In the genomic region with DNA sequence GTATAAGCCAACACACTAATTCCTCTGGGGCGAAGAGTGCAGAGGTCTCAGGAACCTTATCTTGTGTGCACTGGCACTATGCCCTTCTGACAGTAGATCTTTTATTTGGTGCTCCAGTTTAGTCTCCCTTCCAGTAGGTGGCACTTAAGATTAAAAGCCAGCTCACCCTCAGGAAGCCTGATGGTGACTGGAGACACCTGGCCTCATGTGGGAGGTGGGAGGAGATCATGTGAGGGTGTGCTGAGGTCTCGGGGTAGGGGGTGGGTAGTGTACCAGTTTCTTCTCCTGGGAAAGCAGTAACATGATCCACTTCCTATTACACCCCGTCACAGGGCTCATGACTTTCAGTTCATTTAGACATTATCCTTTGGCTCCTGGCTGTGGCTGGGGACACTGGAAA, we compare ENCODE assay signal across 22 cellular contexts.
DNase-seq lines count a peak whose midpoint lies in the region; ATAC-seq, FAIRE-seq and TF ChIP-seq lines count a peak whose summit lies in the region.
"Had no signal": no experiment of that assay in that cellular context is flagged by ENCODE, and none has a peak within 500 bp of the region (broad histone marks: within the 10 kb centered on the region; RNA-seq: fewer than 3 reads in every experiment).

No MANE protein-coding gene starts in this region.

- H3K4me1 ChIP-seq in K562 (replicated peaks in 1 of 2; ENCODE audit: control insufficient read depth in 2 of 2, insufficient read depth in 2 of 2, low read length in 2 of 2): no peaks in the 10 kb centered on the region
- H3K4me1 ChIP-seq in effector memory CD4-positive, alpha-beta T cell (ENCODE audit: control insufficient read depth, insufficient read depth, low read length, poor library complexity, severe bottlenecking): no peaks in the 10 kb centered on the region
- H3K4me1 ChIP-seq: tibial nerve had no signal

- no peaks in the 10 kb centered on the region for H3K4me1 Mint-ChIP-seq in activated T-cell treated with anti-CD3 and anti-CD28 coated beads, Interleukin-2, amount 50 U/mL, for 4 hours (ENCODE audit: low read depth)

- H3K4me3 ChIP-seq in LNCaP clone FGC (ENCODE audit: low read depth, low read length) (no peak overlapping the region), K562 (no peak overlapping the region), retinal pigment epithelial cell (ENCODE audit: low read length) (no peak overlapping the region)
- H3K4me3 ChIP-seq in effector memory CD4-positive, alpha-beta T cell (ENCODE audit: insufficient read depth, low read depth, low read length, poor library complexity, severe bottlenecking): no peak overlapping the region
- H3K4me3 ChIP-seq: coronary artery, ovary, SK-N-MC, tibial nerve had no signal

- TF ChIP-seq CTCF in LNCaP clone FGC (IDR thresholded peaks at IDR 0.05; ENCODE audit: control insufficient read depth, extremely low read depth, insufficient read depth) (peak; percentile 35; the same call in 1 of the 2 replicates), K562 (IDR thresholded peaks at IDR 0.05 in 2 of 3, conservative IDR thresholded peaks at IDR 0.05 in 1 of 3; ENCODE audit: insufficient read depth in 2 of 3, low read depth in 1 of 3, low read length in 3 of 3) (peak in 2 of 3 experiments; percentile 2 to 41; a peak in 2 of 6 replicates), retinal pigment epithelial cell (conservative IDR thresholded peaks at IDR 0.05; ENCODE audit: low read depth, low read length) (no peak)

- H3K9me3 ChIP-seq in K562 (replicated peaks; ENCODE audit: control insufficient read depth, insufficient read depth, low read depth, low read length): no peaks in the 10 kb centered on the region
- H3K9me3 ChIP-seq in effector memory CD4-positive, alpha-beta T cell (ENCODE audit: control insufficient read depth, low read length): no peaks in the 10 kb centered on the region
- H3K9me3 ChIP-seq: ovary had no signal

- no TSS peak for BruUV-seq in K562 (replicated peaks; lab: Mats Ljungman, UMichigan)

- CTCF ChIA-PET in K562 (lab: Yijun Ruan, JAX; ENCODE audit: low intra/inter-chr PET ratio): no interaction called here

- DNase-seq in NCI-H146 (lab: John Stamatoyannopoulos, UW) (peak; percentile 21), NCI-H146 treated with DMSO at 0.1 percent for 48 hours (lab: John Stamatoyannopoulos, UW; ENCODE audit: unreplicated experiment) (no peak), LNCaP clone FGC (ENCODE audit: low read depth) (peak; percentile 6), K562 (ENCODE audit: extremely low read depth in 1 of 4, low spot score in 3 of 4) (peak in 2 of 4 experiments; percentile 10 to 23), retinal pigment epithelial cell (ENCODE audit: low read depth) (peak; percentile 32), NCI-H2029 (lab: John Stamatoyannopoulos, UW) (no peak)
- DNase-seq in activated T-cell treated with anti-CD3 and anti-CD28 coated beads, Interleukin-2, amount 50 U/mL, for 4 hours: no peak
- DNase-seq in effector memory CD4-positive, alpha-beta T cell: no peak
- DNase-seq: 8988T; activated CD4-positive, alpha-beta T cell treated with anti-CD3 and anti-CD28 coated beads for 48 hours; foreskin fibroblast; hippocampal formation; kidney; NCI-H1048; NCI-H526; ovary; stimulated activated naive CD4-positive, alpha-beta T cell; T-helper 9 cell had no signal

- no peaks in the 10 kb centered on the region for H3K9me1 ChIP-seq in K562 (ENCODE audit: control insufficient read depth, insufficient read depth, low read length)

- no peak overlapping the region for H3K4me2 ChIP-seq in K562 (ENCODE audit: insufficient read depth, low read length)

- no peak for TF ChIP-seq EP300 in K562 (IDR thresholded peaks at IDR 0.05; ENCODE audit: low read length)

- H3K36me3 Mint-ChIP-seq in activated T-cell treated with anti-CD3 and anti-CD28 coated beads, Interleukin-2, amount 50 U/mL, for 4 hours (ENCODE audit: insufficient read depth): no peaks in the 10 kb centered on the region

- TF ChIP-seq RAD21 in K562 (CRISPR knock-in tag; conservative IDR thresholded peaks at IDR 0.05 in 1 of 2, IDR thresholded peaks at IDR 0.05 in 1 of 2): peak in 1 of 2 experiments; percentile 26; a peak in 1 of 4 replicates

- TF ChIP-seq POLR2A in K562 (conservative IDR thresholded peaks at IDR 0.05): no peak

- H3K27me3 ChIP-seq in K562 (ENCODE audit: control insufficient read depth in 2 of 2, insufficient read depth in 2 of 2, low read length in 2 of 2): no peaks in the 10 kb centered on the region
- no peaks in the 10 kb centered on the region for H3K27me3 ChIP-seq in effector memory CD4-positive, alpha-beta T cell (replicated peaks; ENCODE audit: control insufficient read depth, insufficient read depth, low read length, poor library complexity, severe bottlenecking)
- H3K27me3 ChIP-seq: ovary, tibial nerve had no signal

- no peak overlapping the region for H3K4me3 Mint-ChIP-seq in activated T-cell treated with anti-CD3 and anti-CD28 coated beads, Interleukin-2, amount 50 U/mL, for 4 hours

- H2AFZ ChIP-seq in K562 (ENCODE audit: low read depth, low read length): no peak overlapping the region

- no peaks in the 10 kb centered on the region for H3K36me3 ChIP-seq in K562 (ENCODE audit: control insufficient read depth, insufficient read depth, low read length)
- no peaks in the 10 kb centered on the region for H3K36me3 ChIP-seq in effector memory CD4-positive, alpha-beta T cell (ENCODE audit: control insufficient read depth, insufficient read depth, low read length)
- H3K36me3 ChIP-seq: ovary, tibial nerve had no signal

- in situ Hi-C loops in K562 (cut with MboI): no loop called here

- FAIRE-seq in K562 (lab: Jason Lieb, UNC): no peak
- FAIRE-seq: kidney had no signal

- H3K9ac ChIP-seq in K562 (ENCODE audit: insufficient read depth in 1 of 2, low read depth in 2 of 2, low read length in 2 of 2): no peak overlapping the region

- peak; percentile 50 for ATAC-seq in K562
- no peak for ATAC-seq in activated T-cell treated with anti-CD3 and anti-CD28 coated beads, Interleukin-2, amount 50 U/mL, for 4 hours
- ATAC-seq: sciatic nerve had no signal

- intact Hi-C loops in K562 (cut with micrococcal nuclease): no loop called here

- 10% methylated on average over 3 of the region's 3 CpGs for WGBS in K562 (ENCODE audit: insufficient coverage, low coverage, missing lambda C conversion rate)

- POLR2A ChIA-PET in K562 (lab: Yijun Ruan, JAX): interaction anchor here (0.5 to 1.4 kb wide), 4 partner anchors 10 to 69 kb away, joined by 3 to 5 read pairs (median 3); no protein-coding TSS in a partner anchor

- H3K27me3 Mint-ChIP-seq in activated T-cell treated with anti-CD3 and anti-CD28 coated beads, Interleukin-2, amount 50 U/mL, for 4 hours (ENCODE audit: low read depth): peaks cover 1% of the 10 kb centered on the region

- H3K79me2 ChIP-seq in K562 (ENCODE audit: control insufficient read depth, insufficient read depth, low read length): no peaks in the 10 kb centered on the region

- H3K9me3 Mint-ChIP-seq in activated T-cell treated with anti-CD3 and anti-CD28 coated beads, Interleukin-2, amount 50 U/mL, for 4 hours: peaks cover 11% of the 10 kb centered on the region

- no peak overlapping the region for H3K27ac ChIP-seq in K562 (ENCODE audit: extremely low read depth, low read depth, low read length)
- H3K27ac ChIP-seq in effector memory CD4-positive, alpha-beta T cell (ENCODE audit: insufficient read depth, low read length, poor library complexity, severe bottlenecking): no peak overlapping the region
- H3K27ac ChIP-seq: coronary artery, ovary, SK-N-MC, tibial nerve had no signal

- H4K20me1 ChIP-seq in K562 (replicated peaks; ENCODE audit: control insufficient read depth, insufficient read depth, low read length): 0 out of 2 replicates have a peak, but pooled peaks cover 8% of the 10 kb centered on the region

TF ChIP-seq in K562, 482 proteins besides CTCF, POLR2A, EP300 and RAD21:
- TF ChIP-seq, protein P1, sequence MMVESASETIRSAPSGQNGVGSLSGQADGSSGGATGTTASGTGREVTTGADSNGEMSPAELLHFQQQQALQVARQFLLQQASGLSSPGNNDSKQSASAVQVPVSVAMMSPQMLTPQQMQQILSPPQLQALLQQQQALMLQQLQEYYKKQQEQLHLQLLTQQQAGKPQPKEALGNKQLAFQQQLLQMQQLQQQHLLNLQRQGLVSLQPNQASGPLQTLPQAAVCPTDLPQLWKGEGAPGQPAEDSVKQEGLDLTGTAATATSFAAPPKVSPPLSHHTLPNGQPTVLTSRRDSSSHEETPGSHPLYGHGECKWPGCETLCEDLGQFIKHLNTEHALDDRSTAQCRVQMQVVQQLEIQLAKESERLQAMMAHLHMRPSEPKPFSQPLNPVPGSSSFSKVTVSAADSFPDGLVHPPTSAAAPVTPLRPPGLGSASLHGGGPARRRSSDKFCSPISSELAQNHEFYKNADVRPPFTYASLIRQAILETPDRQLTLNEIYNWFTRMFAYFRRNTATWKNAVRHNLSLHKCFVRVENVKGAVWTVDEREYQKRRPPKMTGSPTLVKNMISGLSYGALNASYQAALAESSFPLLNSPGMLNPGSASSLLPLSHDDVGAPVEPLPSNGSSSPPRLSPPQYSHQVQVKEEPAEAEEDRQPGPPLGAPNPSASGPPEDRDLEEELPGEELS (CRISPR knock-in tag; IDR thresholded peaks at IDR 0.05; ENCODE audit: borderline replicate concordance): no peak
- TF ChIP-seq ZBTB1 (CRISPR knock-in tag; IDR thresholded peaks at IDR 0.05; ENCODE audit: borderline replicate concordance, low read depth) (no peak), CCNT2 (IDR thresholded peaks at IDR 0.05; ENCODE audit: borderline replicate concordance, extremely low read depth, insufficient read length, low read depth, low read length) (no peak), NR3C1 (CRISPR knock-in tag; IDR thresholded peaks at IDR 0.05) (no peak), IFI16 (CRISPR knock-in tag; IDR thresholded peaks at IDR 0.05) (no peak), KHSRP (IDR thresholded peaks at IDR 0.05) (no peak)
TF ChIP-seq in K562: peak in this region for 0.

Comparison
In these comparisons a context has a peak if more than half of its experiments do, and no peak if none do; other contexts are left out.
1. DNase-seq: peak in NCI-H146 (single experiment), LNCaP clone FGC (single experiment) and retinal pigment epithelial cell (single experiment); none in NCI-H146 treated with DMSO at 0.1 percent for 48 hours (single experiment), activated T-cell treated with anti-CD3 and anti-CD28 coated beads, Interleukin-2, amount 50 U/mL, for 4 hours (single experiment), effector memory CD4-positive, alpha-beta T cell (0 of 3) and NCI-H2029 (single experiment).